In genomic region chr11:406796-407650, GRCh38 we compare ENCODE assay signal across 7 cellular contexts. TPM values are rescaled to one million over a fixed set of nuclear protein-coding genes. Genes with fewer than 3 reads are reported as not detected.
DNase-seq lines count a peak whose midpoint lies in the region; ATAC-seq and TF ChIP-seq lines count a peak whose summit lies in the region.

No MANE protein-coding gene starts in this region.

- H3K4me1 Mint-ChIP-seq in activated T-helper 17 cell treated with anti-CD3 and anti-CD28 coated beads, Interleukin-2, amount 50 U/mL, for 72 hours = no peaks in the 10 kb centered on the region

- H3K9me3 ChIP-seq in Peyer's patch = no peaks in the 10 kb centered on the region
- H3K9me3 ChIP-seq in thoracic aorta = no peaks in the 10 kb centered on the region

- peaks cover 5 to 20% (median 10%) of the 10 kb centered on the region in 4 donors for H3K4me1 ChIP-seq in Peyer's patch
- H3K4me1 ChIP-seq in foreskin keratinocyte = no peaks in the 10 kb centered on the region
- peaks cover 6 to 13% of the 10 kb centered on the region in 2 donors for H3K4me1 ChIP-seq in thoracic aorta (ENCODE audit: control insufficient read depth in 1 of 2, low read depth in 2 of 2)

- no peaks in the 10 kb centered on the region for H3K36me3 Mint-ChIP-seq in activated T-helper 17 cell treated with anti-CD3 and anti-CD28 coated beads, Interleukin-2, amount 50 U/mL, for 72 hours (ENCODE audit: low read depth)

- H3K27ac ChIP-seq in Peyer's patch = peak overlapping the region; percentile 83 to 88 (median 88)
- H3K27ac ChIP-seq in foreskin keratinocyte = no peak overlapping the region
- peak overlapping the region in 1 of 2 donors; percentile 26 for H3K27ac ChIP-seq in thoracic aorta

- H3K27ac Mint-ChIP-seq in activated T-helper 17 cell treated with anti-CD3 and anti-CD28 coated beads, Interleukin-2, amount 50 U/mL, for 72 hours = no peak overlapping the region

- peak overlapping the region; percentile 41 for H3K4me3 Mint-ChIP-seq in activated T-helper 17 cell treated with anti-CD3 and anti-CD28 coated beads, Interleukin-2, amount 50 U/mL, for 72 hours

- TF ChIP-seq POLR2A in Peyer's patch (IDR thresholded peaks at IDR 0.05) = no peak

- H3K36me3 ChIP-seq in Peyer's patch (peaks cover 0 to 18% (median 0%) of the 10 kb centered on the region in 3 donors), thoracic aorta (no peaks in the 10 kb centered on the region)

- no peaks in the 10 kb centered on the region for H3K9me3 Mint-ChIP-seq in activated T-helper 17 cell treated with anti-CD3 and anti-CD28 coated beads, Interleukin-2, amount 50 U/mL, for 72 hours

- peak; percentile 63 for ATAC-seq in GM18907 (IDR thresholded peaks at IDR 0.05; ENCODE audit: unreplicated experiment)
- ATAC-seq in HG03108 (IDR thresholded peaks at IDR 0.05; ENCODE audit: unreplicated experiment) = peak; percentile 50
- ATAC-seq in activated T-helper 17 cell treated with anti-CD3 and anti-CD28 coated beads, Interleukin-2, amount 50 U/mL, for 72 hours (replicated peaks) = peak; percentile 86
- ATAC-seq in foreskin keratinocyte = peak; percentile 68
- peak; percentile 37 for ATAC-seq in omental fat pad (ENCODE audit: low FRiP score)
- peak; percentile 29 for ATAC-seq in thoracic aorta (ENCODE audit: insufficient number of reproducible peaks, low FRiP score, low read depth)

- DNase-seq in Peyer's patch (peak; percentile 88 to 95 (median 88)), foreskin keratinocyte (peak; percentile 64 to 79), omental fat pad (ENCODE audit: low spot score) (no peak), thoracic aorta (ENCODE audit: low spot score) (no peak)

- no peaks in the 10 kb centered on the region for H3K27me3 ChIP-seq in Peyer's patch
- H3K27me3 ChIP-seq in foreskin keratinocyte = no peaks in the 10 kb centered on the region
- H3K27me3 ChIP-seq in thoracic aorta (replicated peaks; ENCODE audit: insufficient read depth) = no peaks in the 10 kb centered on the region

- TF ChIP-seq CTCF in Peyer's patch (IDR thresholded peaks at IDR 0.05) (peak in 4 of 6 experiments; percentile 17 to 39 (median 32)), foreskin keratinocyte (conservative IDR thresholded peaks at IDR 0.05) (peak; percentile 56), omental fat pad (IDR thresholded peaks at IDR 0.05) (no peak), thoracic aorta (IDR thresholded peaks at IDR 0.05) (no peak)

- H3K4me3 ChIP-seq in Peyer's patch = peak overlapping the region; percentile 49 to 65 (median 55)
- peak overlapping the region; percentile 86 for H3K4me3 ChIP-seq in thoracic aorta

- H3K27me3 Mint-ChIP-seq in activated T-helper 17 cell treated with anti-CD3 and anti-CD28 coated beads, Interleukin-2, amount 50 U/mL, for 72 hours = no peaks in the 10 kb centered on the region

RNA-seq across cellular contexts. Expression of gene SIGIRR, which starts 7.8 kb away (rescaled TPM):
- 100 to 1,000 TPM in 3 of 4 donors, 10 to 100 TPM in 1; 82.3 to 143 (median 111) TPM for total RNA-seq in Peyer's patch
- total RNA-seq in activated T-helper 17 cell treated with anti-CD3 and anti-CD28 coated beads, Interleukin-2, amount 50 U/mL, for 72 hours = 10 to 100 TPM; 49.5 to 55.7 TPM
- 10.8 and 11.8 TPM in 2 replicates for total RNA-seq in foreskin keratinocyte
- 14.4 and 17.7 TPM in 2 replicates for polyA plus RNA-seq in foreskin keratinocyte
- 10 to 100 TPM; 17.6 to 42.1 (median 31.0) TPM for total RNA-seq in omental fat pad
- 10 to 100 TPM; 24.9 to 36.8 TPM for total RNA-seq in thoracic aorta

RNA-seq across cellular contexts. Expression of gene PKP3, which starts 13.0 kb away (rescaled TPM):
- total RNA-seq in Peyer's patch = 100 to 1,000 TPM in 3 of 4 donors, 10 to 100 TPM in 1; 95.7 to 254 (median 202) TPM
- not detected for total RNA-seq in activated T-helper 17 cell treated with anti-CD3 and anti-CD28 coated beads, Interleukin-2, amount 50 U/mL, for 72 hours
- total RNA-seq in foreskin keratinocyte = 148 and 170 TPM in 2 replicates
- polyA plus RNA-seq in foreskin keratinocyte = 149 and 165 TPM in 2 replicates
- total RNA-seq in omental fat pad = under 1 TPM in 3 of 4 donors, not detected in 1; 0.09 to 0.96 (median 0.95) TPM
- 1 to 10 TPM; 2.0 to 5.9 TPM for total RNA-seq in thoracic aorta

RNA-seq across cellular contexts. Expression of gene ANO9, which starts 34.8 kb away (rescaled TPM):
- total RNA-seq in Peyer's patch (100 to 1,000 TPM; 161 to 474 (median 254) TPM), foreskin keratinocyte (19.0 and 26.0 TPM in 2 replicates), omental fat pad (1 to 10 TPM in 3 of 4 donors, under 1 TPM in 1; 0.79 to 3.6 (median 3.1) TPM), thoracic aorta (1 to 10 TPM in 1 of 2 donors, under 1 TPM in 1; 0.68 to 2.7 TPM)
- total RNA-seq in activated T-helper 17 cell treated with anti-CD3 and anti-CD28 coated beads, Interleukin-2, amount 50 U/mL, for 72 hours = 100 to 1,000 TPM in 1 of 2 donors, 10 to 100 TPM in 1; 36.0 to 119 TPM
- 23.1 and 31.2 TPM in 2 replicates for polyA plus RNA-seq in foreskin keratinocyte

RNA-seq across cellular contexts. Expression of gene B4GALNT4, which starts 37.7 kb away (rescaled TPM):
- total RNA-seq in Peyer's patch (10 to 100 TPM in 2 of 4 donors, 1 to 10 TPM in 2; 2.5 to 36.3 (median 9.3) TPM), foreskin keratinocyte (12.7 and 28.4 TPM in 2 replicates), omental fat pad (1 to 10 TPM; 1.4 to 4.1 (median 2.5) TPM), thoracic aorta (1 to 10 TPM in 1 of 2 donors, under 1 TPM in 1; 0.78 to 3.7 TPM)
- total RNA-seq in activated T-helper 17 cell treated with anti-CD3 and anti-CD28 coated beads, Interleukin-2, amount 50 U/mL, for 72 hours = 1 to 10 TPM; 1.4 to 9.4 TPM
- polyA plus RNA-seq in foreskin keratinocyte = 13.6 and 37.2 TPM in 2 replicates

RNA-seq across cellular contexts. Expression of gene PTDSS2, which starts 43.1 kb away (rescaled TPM):
- 10 to 100 TPM; 21.0 to 42.7 (median 31.7) TPM for total RNA-seq in Peyer's patch
- 10 to 100 TPM; 24.1 to 28.0 TPM for total RNA-seq in activated T-helper 17 cell treated with anti-CD3 and anti-CD28 coated beads, Interleukin-2, amount 50 U/mL, for 72 hours
- 28.1 and 30.0 TPM in 2 replicates for total RNA-seq in foreskin keratinocyte
- 33.1 and 38.2 TPM in 2 replicates for polyA plus RNA-seq in foreskin keratinocyte
- total RNA-seq in omental fat pad = 10 to 100 TPM; 33.0 to 45.2 (median 39.0) TPM
- total RNA-seq in thoracic aorta = 10 to 100 TPM; 34.0 to 34.7 TPM

Comparison
In these comparisons a context has a peak if more than half of its experiments do, and no peak if none do; other contexts are left out.
1. ATAC-seq: peak in every context shown above with its lines; median percentile 86 in activated T-helper 17 cell treated with anti-CD3 and anti-CD28 coated beads, Interleukin-2, amount 50 U/mL, for 72 hours; 68 in foreskin keratinocyte; 63 in GM18907; 50 in HG03108; 37 in omental fat pad; 29 in thoracic aorta.
2. DNase-seq: peak in Peyer's patch (3 of 3) and foreskin keratinocyte (2 of 2); none in omental fat pad (single experiment) and thoracic aorta (single experiment).
3. CTCF ChIP-seq: peak in Peyer's patch (4 of 6) and foreskin keratinocyte (single experiment); none in omental fat pad (0 of 3) and thoracic aorta (single experiment).
4. RNA of gene PKP3, which starts 13.0 kb away (total RNA-seq): 95.7 to 254 TPM in Peyer's patch and 148 to 170 TPM in foreskin keratinocyte; 2.0 to 5.9 TPM in thoracic aorta, 0.09 to 0.96 TPM in omental fat pad and not detected in activated T-helper 17 cell treated with anti-CD3 and anti-CD28 coated beads, Interleukin-2, amount 50 U/mL, for 72 hours; every median in the first group is over 10 times any median in the second.